In genomic region chr20:53157443-53158408, GRCh38 we compare ENCODE assay signal across 8 cellular contexts.
A peak's percentile ranks its signal among the peaks of the same experiment; 100 is the strongest.
DNase-seq lines count a peak whose midpoint lies in the region; TF ChIP-seq lines count a peak whose summit lies in the region.

No MANE protein-coding gene starts in this region.

- H3K4me3 Mint-ChIP-seq in progenitor cell of endocrine pancreas (ENCODE audit: low read depth): no peak overlapping the region

- peaks cover 1% of the 10 kb centered on the region for H3K36me3 Mint-ChIP-seq in progenitor cell of endocrine pancreas (ENCODE audit: insufficient read depth)

- no peaks in the 10 kb centered on the region for H3K27me3 Mint-ChIP-seq in progenitor cell of endocrine pancreas

- H3K27ac Mint-ChIP-seq in progenitor cell of endocrine pancreas: peak overlapping the region; percentile 0

- H3K4me1 Mint-ChIP-seq in progenitor cell of endocrine pancreas (ENCODE audit: low read depth): peaks cover 9% of the 10 kb centered on the region

- CTCF ChIA-PET in GM10248 (lab: Yijun Ruan, JAX): interaction anchor here (0.9 to 2.2 kb wide), 5 partner anchors 9 to 390 kb away, joined by 3 to 8 read pairs (median 5); no protein-coding TSS in a partner anchor

- peak; percentile 10 for TF ChIP-seq CTCF in GM10248 (IDR thresholded peaks at IDR 0.05; ENCODE audit: control extremely low read depth, extremely low read depth, low read depth, missing control alignments)
- peak; percentile 63 for TF ChIP-seq CTCF in HFF-Myc (IDR thresholded peaks at IDR 0.05; ENCODE audit: low read depth, low read length, missing control alignments)
- peak; percentile 42 for TF ChIP-seq CTCF in progenitor cell of endocrine pancreas (IDR thresholded peaks at IDR 0.05; ENCODE audit: unreplicated experiment)

- DNase-seq in A172 (ENCODE audit: low spot score): peak; percentile 42
- peak; percentile 33 for DNase-seq in GM10248 (ENCODE audit: extremely low spot score)
- DNase-seq in HFF-Myc (ENCODE audit: extremely low read depth, low read depth): no peak
- DNase-seq in MV-4-11 (lab: John Stamatoyannopoulos, UW): peak; percentile 16
- peak; percentile 76 for DNase-seq in activated CD8-positive, alpha-beta memory T cell treated with anti-CD3 and anti-CD28 coated beads for 24 hours
- DNase-seq in fibroblast of peridontal ligament (ENCODE audit: extremely low read depth): peak; percentile 41
- no peak for DNase-seq in progenitor cell of endocrine pancreas (ENCODE audit: low spot score, unreplicated experiment)
- no peak for DNase-seq in GF-D8 (lab: John Stamatoyannopoulos, UW)

- peaks cover 7% of the 10 kb centered on the region for H3K9me3 Mint-ChIP-seq in progenitor cell of endocrine pancreas (ENCODE audit: low read depth)

- no peak overlapping the region for H3K4me3 ChIP-seq in HFF-Myc (replicated peaks; ENCODE audit: low read depth, low read length)

- POLR2A ChIA-PET in GM10248 (lab: Yijun Ruan, JAX): no interaction called here

Comparison
In these comparisons a context has a peak if more than half of its experiments do, and no peak if none do; other contexts are left out.
1. DNase-seq: peak in A172 (single experiment), GM10248 (single experiment), MV-4-11 (single experiment), activated CD8-positive, alpha-beta memory T cell treated with anti-CD3 and anti-CD28 coated beads for 24 hours (single experiment) and fibroblast of peridontal ligament (single experiment); none in HFF-Myc (single experiment), progenitor cell of endocrine pancreas (single experiment) and GF-D8 (single experiment).
2. CTCF ChIP-seq: peak in every context shown above with its lines; median percentile 63 in HFF-Myc; 42 in progenitor cell of endocrine pancreas; 10 in GM10248.